In genomic region chr1:155695608-155696007, GRCh38 we compare ENCODE assay signal across 18 cellular contexts. TPM values are rescaled to one million over a fixed set of nuclear protein-coding genes. Genes with fewer than 3 reads are reported as not detected.
A peak's percentile ranks its signal among the peaks of the same experiment; 100 is the strongest.
DNase-seq lines count a peak whose midpoint lies in the region; ATAC-seq, FAIRE-seq and TF ChIP-seq lines count a peak whose summit lies in the region.
"Had no signal": no experiment of that assay in that cellular context is flagged by ENCODE, and none has a peak within 500 bp of the region (broad histone marks: within the 10 kb centered on the region; RNA-seq: fewer than 3 reads in every experiment).

No MANE protein-coding gene starts in this region.

- H3K79me2 ChIP-seq in mammary epithelial cell (ENCODE audit: insufficient read depth, low read length) (peaks cover 96% of the 10 kb centered on the region), smooth muscle cell (ENCODE audit: low read depth) (peaks cover 97% of the 10 kb centered on the region)

- H3K4me3 ChIP-seq in mammary epithelial cell (replicated peaks in 1 of 3; ENCODE audit: insufficient read depth in 1 of 3, low read depth in 2 of 3, low read length in 3 of 3), result no peak overlapping the region
- no peak overlapping the region for H3K4me3 ChIP-seq in IMR-90 (ENCODE audit: insufficient read depth, low read depth, low read length)
- H3K4me3 ChIP-seq in pancreas, result no peak overlapping the region
- no peak overlapping the region for H3K4me3 ChIP-seq in smooth muscle cell
- H3K4me3 ChIP-seq: GM23338 had no signal

- H3K79me1 ChIP-seq in IMR-90 (ENCODE audit: low read depth in 1 of 2, low read length in 2 of 2), result peaks cover 3 to 54% of the 10 kb centered on the region in 2 experiments; a peak in 3 of 4 replicates

- peaks cover 3% of the 10 kb centered on the region for H3K9me3 ChIP-seq in mammary epithelial cell (replicated peaks; ENCODE audit: insufficient read depth, low read length)
- no peaks in the 10 kb centered on the region for H3K9me3 ChIP-seq in IMR-90 (ENCODE audit: control insufficient read depth, insufficient read depth, low read length)
- H3K9me3 ChIP-seq in pancreas, result no peaks in the 10 kb centered on the region
- no peaks in the 10 kb centered on the region for H3K9me3 ChIP-seq in smooth muscle cell (replicated peaks; ENCODE audit: low read depth)

- no peak overlapping the region for H2AK5ac ChIP-seq in IMR-90 (ENCODE audit: low read depth, low read length)

- H2BK20ac ChIP-seq in IMR-90 (ENCODE audit: low read depth, low read length), result no peak overlapping the region

- TF ChIP-seq CTCF in MCF 10A (IDR thresholded peaks at IDR 0.05; ENCODE audit: unreplicated experiment) (no peak), mammary epithelial cell (conservative IDR thresholded peaks at IDR 0.05 in 1 of 2, IDR thresholded peaks at IDR 0.05 in 1 of 2; ENCODE audit: extremely low read depth in 1 of 2, insufficient read depth in 1 of 2, low read depth in 1 of 2, low read length in 2 of 2) (no peak), IMR-90 (conservative IDR thresholded peaks at IDR 0.05; ENCODE audit: low read depth, low read length) (no peak), pancreas (IDR thresholded peaks at IDR 0.05) (no peak), smooth muscle cell (IDR thresholded peaks at IDR 0.05; ENCODE audit: borderline replicate concordance, insufficient read depth, poor library complexity, severe bottlenecking) (no peak)

- H3K4me2 ChIP-seq in mammary epithelial cell (ENCODE audit: insufficient read depth, low read depth, low read length), result no peak overlapping the region
- H3K4me2 ChIP-seq in IMR-90 (ENCODE audit: low read depth, low read length), result no peak overlapping the region
- H3K4me2 ChIP-seq in smooth muscle cell, result no peak overlapping the region
- H3K4me2 ChIP-seq: GM23338 had no signal

- ATAC-seq in IMR-90 (ENCODE audit: low read depth) (no peak), pancreas (peak in 3 of 4 donors; percentile 40 to 65 (median 56))
- ATAC-seq in activated T-helper 17 cell treated with anti-CD3 and anti-CD28 coated beads, Interleukin-2, amount 50 U/mL, for 72 hours (replicated peaks), result no peak
- ATAC-seq: GM23338 had no signal

- no peak overlapping the region for H4K8ac ChIP-seq in IMR-90 (ENCODE audit: low read depth in 2 of 2, low read length in 2 of 2)

- in situ Hi-C loops in mammary epithelial cell (cut with MboI; ENCODE audit: low sequenced_read_pairs in 2 of 2) (no loop called here), IMR-90 (cut with MboI; ENCODE audit: low sequenced_read_pairs) (no loop called here)

- CTCF ChIA-PET in MCF 10A (lab: Yijun Ruan, JAX) (interaction anchor here (0.9 kb wide), 1 partner anchor 22 kb away, joined by 5 read pairs; no protein-coding TSS in a partner anchor), mammary epithelial cell (lab: Charles Lee; ENCODE audit: low non-redundant PET) (no interaction called here), IMR-90 (lab: Yijun Ruan, JAX) (no interaction called here)

- H3K4me1 Mint-ChIP-seq in MCF 10A (ENCODE audit: insufficient read depth, unreplicated experiment), result peaks cover 52% of the 10 kb centered on the region
- peaks cover 28% of the 10 kb centered on the region for H3K4me1 Mint-ChIP-seq in activated T-helper 17 cell treated with anti-CD3 and anti-CD28 coated beads, Interleukin-2, amount 50 U/mL, for 72 hours

- no peak overlapping the region for H4K5ac ChIP-seq in IMR-90 (ENCODE audit: low read depth, low read length)

- FAIRE-seq in pancreas (lab: Jason Lieb, UNC), result no peak
- FAIRE-seq: A204.1, GM12892 had no signal

- H3K27ac Mint-ChIP-seq in MCF 10A (ENCODE audit: low read depth, unreplicated experiment), result peak overlapping the region; percentile 61
- no peak overlapping the region for H3K27ac Mint-ChIP-seq in activated T-helper 17 cell treated with anti-CD3 and anti-CD28 coated beads, Interleukin-2, amount 50 U/mL, for 72 hours
- H3K27ac Mint-ChIP-seq: CD14-positive monocyte, GM23338 had no signal

- BruUV-seq in MCF 10A (replicated peaks; lab: Mats Ljungman, UMichigan), result no TSS peak
- BruUV-seq in mammary epithelial cell (replicated peaks; lab: Mats Ljungman, UMichigan), result no TSS peak
- BruUV-seq in IMR-90 (replicated peaks; lab: Mats Ljungman, UMichigan), result TSS peak; percentile 13

- H4K20me1 ChIP-seq in mammary epithelial cell (ENCODE audit: insufficient read depth, low read length), result no peaks in the 10 kb centered on the region
- peaks cover 43% of the 10 kb centered on the region for H4K20me1 ChIP-seq in IMR-90 (ENCODE audit: insufficient read depth, low read length)
- H4K20me1 ChIP-seq in smooth muscle cell (ENCODE audit: low read depth), result peaks cover 50% of the 10 kb centered on the region

- H3K9me1 ChIP-seq in IMR-90 (ENCODE audit: insufficient read depth, low read length), result no peaks in the 10 kb centered on the region; the same call in 1 of the 2 replicates

- H3K4ac ChIP-seq in IMR-90 (ENCODE audit: low read depth, low read length), result no peak overlapping the region

- H4K91ac ChIP-seq in IMR-90 (ENCODE audit: insufficient read depth, low read depth, low read length), result no peak overlapping the region

- peak overlapping the region; percentile 58 for H3K4me3 Mint-ChIP-seq in MCF 10A (ENCODE audit: unreplicated experiment)
- peak overlapping the region; percentile 83 for H3K4me3 Mint-ChIP-seq in activated T-helper 17 cell treated with anti-CD3 and anti-CD28 coated beads, Interleukin-2, amount 50 U/mL, for 72 hours
- H3K4me3 Mint-ChIP-seq: CD14-positive monocyte, GM23338 had no signal

- no peak overlapping the region for H3K23ac ChIP-seq in IMR-90 (ENCODE audit: low read depth, low read length)

- H2AK9ac ChIP-seq in IMR-90 (replicated peaks; ENCODE audit: low read depth, low read length, poor library complexity), result no peak overlapping the region

- peaks cover 43% of the 10 kb centered on the region for H3K36me3 Mint-ChIP-seq in MCF 10A (ENCODE audit: insufficient read depth, unreplicated experiment)
- peaks cover 69% of the 10 kb centered on the region for H3K36me3 Mint-ChIP-seq in activated T-helper 17 cell treated with anti-CD3 and anti-CD28 coated beads, Interleukin-2, amount 50 U/mL, for 72 hours (ENCODE audit: low read depth)

- H3K27me3 ChIP-seq in mammary epithelial cell (ENCODE audit: insufficient read depth, low read length), result no peaks in the 10 kb centered on the region
- no peaks in the 10 kb centered on the region for H3K27me3 ChIP-seq in IMR-90 (ENCODE audit: control insufficient read depth, insufficient read depth, low read length)
- no peaks in the 10 kb centered on the region for H3K27me3 ChIP-seq in pancreas
- no peaks in the 10 kb centered on the region for H3K27me3 ChIP-seq in smooth muscle cell (ENCODE audit: low read depth)

- H3K56ac ChIP-seq in IMR-90 (ENCODE audit: extremely low read depth, insufficient read depth, low read length), result no peak overlapping the region

- no peaks in the 10 kb centered on the region for H3F3A ChIP-seq in smooth muscle cell (ENCODE audit: low read depth)

- no peak overlapping the region for H3K18ac ChIP-seq in IMR-90 (ENCODE audit: low read depth, low read length)

- POLR2A ChIA-PET in MCF 10A (lab: Yijun Ruan, JAX) (interaction anchor here (0.7 to 2.4 kb wide), 6 partner anchors 10 to 454 kb away, joined by 3 to 7 read pairs (median 4); no protein-coding TSS in a partner anchor), IMR-90 (lab: Charles Lee; ENCODE audit: unreplicated experiment) (no interaction called here)

- whole genome bisulfite sequencing in mammary epithelial cell (ENCODE audit: low coverage, missing lambda C conversion rate), result 95% methylated on average over 3 of the region's 3 CpGs
- no CpG with 5 or more reads among the region's 3 CpGs for WGBS in IMR-90 (ENCODE audit: extremely low coverage in 2 of 2, insufficient read length in 1 of 2), 2 experiments
- WGBS in pancreas, 2 donors, result 38 to 40% methylated on average over 3 of the region's 3 CpGs
- WGBS in smooth muscle cell (ENCODE audit: low lambda C conversion rate), result 97% methylated on average over 3 of the region's 3 CpGs

- DNase-seq in MCF 10A (ENCODE audit: unreplicated experiment) (no peak), mammary epithelial cell (no peak), IMR-90 (no peak), pancreas (no peak), smooth muscle cell (lab: John Stamatoyannopoulos, UW; ENCODE audit: unreplicated experiment) (no peak), SW 1271 (lab: John Stamatoyannopoulos, UW) (no peak), NCI-H1436 treated with DMSO at 0.1 percent for 48 hours (lab: John Stamatoyannopoulos, UW) (no peak)
- DNase-seq: Caco-2; CD8-positive, alpha-beta memory T cell; DND-41; GDM1; H7 had no signal

- H2AFZ ChIP-seq in mammary epithelial cell (ENCODE audit: low read depth, low read length), result no peak overlapping the region
- no peak overlapping the region for H2AFZ ChIP-seq in IMR-90 (replicated peaks; ENCODE audit: low read length, poor library complexity)
- H2AFZ ChIP-seq in smooth muscle cell (ENCODE audit: low read depth), result no peak overlapping the region
- H2AFZ ChIP-seq: GM23338 had no signal

- dilution Hi-C loops in mammary epithelial cell (cut with HindIII; ENCODE audit: low sequenced_read_pairs), result no loop called here
- dilution Hi-C loops in IMR-90 (cut with HindIII; ENCODE audit: low sequenced_read_pairs, unreplicated experiment), result no loop called here

- no peak for TF ChIP-seq POLR2A in IMR-90 (IDR thresholded peaks at IDR 0.05; ENCODE audit: low read depth, low read length)

- H3K36me3 ChIP-seq in mammary epithelial cell (ENCODE audit: insufficient read depth, low read length), result peaks cover 8% of the 10 kb centered on the region
- H3K36me3 ChIP-seq in IMR-90 (ENCODE audit: control insufficient read depth, insufficient read depth, low read length), result no peaks in the 10 kb centered on the region; the same call in 1 of the 2 replicates
- H3K36me3 ChIP-seq in pancreas, result no peaks in the 10 kb centered on the region
- no peaks in the 10 kb centered on the region for H3K36me3 ChIP-seq in smooth muscle cell (ENCODE audit: low read depth)

- intact Hi-C loops in MCF 10A (cut with micrococcal nuclease), result no loop called here
- intact Hi-C loops in mammary epithelial cell (cut with micrococcal nuclease), result no loop called here
- intact Hi-C loops in IMR-90 (cut with micrococcal nuclease), result no loop called here
- intact Hi-C loops in pancreas (cut with DNase I), result no loop called here

- H2BK15ac ChIP-seq in IMR-90 (ENCODE audit: low read depth, low read length), result no peak overlapping the region

- H3K4me1 ChIP-seq in mammary epithelial cell (ENCODE audit: insufficient read depth, low read length) (no peaks in the 10 kb centered on the region), IMR-90 (ENCODE audit: control insufficient read depth, insufficient read depth, low read length) (peaks cover 2% of the 10 kb centered on the region; the same call in 1 of the 2 replicates), pancreas (peaks cover 6 to 23% (median 19%) of the 10 kb centered on the region in 3 donors), smooth muscle cell (ENCODE audit: low read depth) (peaks cover 1% of the 10 kb centered on the region)

- no peak overlapping the region for H2BK5ac ChIP-seq in IMR-90 (ENCODE audit: low read depth, low read length, poor library complexity, severe bottlenecking)

- no peak for TF ChIP-seq RAD21 in IMR-90 (IDR thresholded peaks at IDR 0.05; ENCODE audit: low read length)

- H3K9me3 Mint-ChIP-seq in MCF 10A (ENCODE audit: unreplicated experiment), result no peaks in the 10 kb centered on the region
- H3K9me3 Mint-ChIP-seq in activated T-helper 17 cell treated with anti-CD3 and anti-CD28 coated beads, Interleukin-2, amount 50 U/mL, for 72 hours, result no peaks in the 10 kb centered on the region
- H3K9me3 Mint-ChIP-seq: CD8-positive, alpha-beta memory T cell had no signal

- no peak overlapping the region for H2BK120ac ChIP-seq in IMR-90 (ENCODE audit: low read depth, low read length)

- H3K27me3 Mint-ChIP-seq in MCF 10A (ENCODE audit: insufficient read depth, unreplicated experiment), result no peaks in the 10 kb centered on the region
- no peaks in the 10 kb centered on the region for H3K27me3 Mint-ChIP-seq in activated T-helper 17 cell treated with anti-CD3 and anti-CD28 coated beads, Interleukin-2, amount 50 U/mL, for 72 hours
- H3K27me3 Mint-ChIP-seq: CD8-positive, alpha-beta memory T cell had no signal

- H3K9ac ChIP-seq in mammary epithelial cell (ENCODE audit: insufficient read depth, low read length) (no peak overlapping the region), IMR-90 (ENCODE audit: low read depth, low read length) (no peak overlapping the region), smooth muscle cell (ENCODE audit: low read depth) (no peak overlapping the region)

- no peak overlapping the region for H3K27ac ChIP-seq in mammary epithelial cell (ENCODE audit: insufficient read depth, low read depth, low read length)
- H3K27ac ChIP-seq in IMR-90 (ENCODE audit: insufficient read depth, low read length), result no peak overlapping the region
- peak overlapping the region in 3 of 4 donors; percentile 1 to 37 (median 33) for H3K27ac ChIP-seq in pancreas
- H3K27ac ChIP-seq in smooth muscle cell (ENCODE audit: low read depth), result no peak overlapping the region
- H3K27ac ChIP-seq: HL-60 had no signal

- no peak overlapping the region for H3K14ac ChIP-seq in IMR-90 (replicated peaks; ENCODE audit: low read depth, low read length)

RNA-seq across cellular contexts. Expression of gene DAP3, which starts 6.7 kb away (rescaled TPM):
- total RNA-seq in MCF 10A (2022) (226 and 235 TPM in 2 replicates), mammary epithelial cell (100 to 1,000 TPM in 1 of 2 donors, 10 to 100 TPM in 1; 93.9 to 132 TPM), IMR-90 (2012; rRNA removed) (37.2 and 48.6 TPM in 2 replicates), pancreas (10 to 100 TPM; 40.3 to 56.7 (median 46.5) TPM), smooth muscle cell (60.2 and 86.3 TPM in 2 replicates)
- polyA plus RNA-seq in mammary epithelial cell (129 TPM), IMR-90 (2012; rRNA removed) (126 TPM in 2 replicates), pancreas (10 to 100 TPM; 52.9 to 73.8 TPM), smooth muscle cell (61.2 and 64.5 TPM in 2 replicates)
- 63.7 TPM for polyA minus RNA-seq in mammary epithelial cell
- polyA plus RNA-seq in IMR-90 (2012; cell fraction: cytosol; rRNA removed), result 44.3 and 46.8 TPM in 2 replicates
- polyA plus RNA-seq in IMR-90 (2012; cell fraction: nucleus; rRNA removed; ENCODE audit: low replicate concordance), result 61.3 and 152 TPM in 2 replicates
- total RNA-seq in activated T-helper 17 cell treated with anti-CD3 and anti-CD28 coated beads, Interleukin-2, amount 50 U/mL, for 72 hours, result 100 to 1,000 TPM; 106 to 165 TPM

RNA-seq across cellular contexts. Expression of gene YY1AP1, which starts 7.0 kb away (rescaled TPM):
- 78.6 and 88.5 TPM in 2 replicates for total RNA-seq in MCF 10A (2022)
- total RNA-seq in mammary epithelial cell, result 10 to 100 TPM; 40.2 to 46.8 TPM
- 61.3 TPM for polyA plus RNA-seq in mammary epithelial cell
- 65.2 TPM for polyA minus RNA-seq in mammary epithelial cell
- total RNA-seq in IMR-90 (2012; rRNA removed), result 26.4 and 31.5 TPM in 2 replicates
- 52.6 and 54.9 TPM in 2 replicates for polyA plus RNA-seq in IMR-90 (2012; rRNA removed)
- 21.7 and 26.2 TPM in 2 replicates for polyA plus RNA-seq in IMR-90 (2012; cell fraction: cytosol; rRNA removed)
- 40.9 and 85.0 TPM in 2 replicates for polyA plus RNA-seq in IMR-90 (2012; cell fraction: nucleus; rRNA removed; ENCODE audit: low replicate concordance)
- total RNA-seq in activated T-helper 17 cell treated with anti-CD3 and anti-CD28 coated beads, Interleukin-2, amount 50 U/mL, for 72 hours, result 10 to 100 TPM; 69.5 to 75.7 TPM
- total RNA-seq in pancreas, result 10 to 100 TPM; 22.1 to 37.8 (median 24.2) TPM
- 10 to 100 TPM; 19.9 to 41.4 TPM for polyA plus RNA-seq in pancreas
- total RNA-seq in smooth muscle cell, result 33.9 and 36.5 TPM in 2 replicates
- polyA plus RNA-seq in smooth muscle cell, result 27.8 and 29.7 TPM in 2 replicates

Comparison
In these comparisons a context has a peak if more than half of its experiments do, and no peak if none do; other contexts are left out.
1. H3K27ac ChIP-seq: peak in pancreas (3 of 4); none in mammary epithelial cell (single experiment), IMR-90 (single experiment) and smooth muscle cell (single experiment).
2. ATAC-seq: peak in pancreas (3 of 4); none in IMR-90 (single experiment) and activated T-helper 17 cell treated with anti-CD3 and anti-CD28 coated beads, Interleukin-2, amount 50 U/mL, for 72 hours (single experiment).